ENCODE assay signal across 8 cellular contexts in genomic region chr1:95041491-95042165, GRCh38. TPM values are rescaled to one million over a fixed set of nuclear protein-coding genes. Genes with fewer than 3 reads are reported as not detected.
DNase-seq lines count a peak whose midpoint lies in the region; ATAC-seq lines count a peak whose summit lies in the region.

No MANE protein-coding gene starts in this region.

- no peak overlapping the region for H3K18ac ChIP-seq in trophoblast cell (ENCODE audit: low read length)

- no peak overlapping the region for H3K4ac ChIP-seq in trophoblast cell (ENCODE audit: low read depth, low read length)

- H3K23ac ChIP-seq in trophoblast cell (ENCODE audit: low read length), result no peak overlapping the region

- no peak overlapping the region for H3K27ac ChIP-seq in trophoblast cell (ENCODE audit: low read depth, low read length)

- WGBS in trophoblast cell (ENCODE audit: extremely low coverage, insufficient coverage, insufficient read length), result no CpG with 5 or more reads among the region's 2 CpGs

- H3K4me3 ChIP-seq in trophoblast cell (ENCODE audit: low read depth, low read length), result no peak overlapping the region

- no peak overlapping the region for H4K91ac ChIP-seq in trophoblast cell (ENCODE audit: low read depth, low read length)

- H3K79me1 ChIP-seq in trophoblast cell (ENCODE audit: low read length), result no peaks in the 10 kb centered on the region

- H3K9ac ChIP-seq in trophoblast cell (ENCODE audit: low read length), result no peak overlapping the region

- no peaks in the 10 kb centered on the region for H3K79me2 ChIP-seq in trophoblast cell (ENCODE audit: control insufficient read depth, insufficient read depth, low read length, poor library complexity)

- H4K8ac ChIP-seq in trophoblast cell (ENCODE audit: low read depth, low read length), result no peak overlapping the region

- H3K4me1 ChIP-seq in trophoblast cell (ENCODE audit: control insufficient read depth in 1 of 2, insufficient read depth in 2 of 2, low read length in 2 of 2), result peaks cover 3 to 4% of the 10 kb centered on the region in 2 experiments

- peak overlapping the region; percentile 48 for H2BK12ac ChIP-seq in trophoblast cell (ENCODE audit: low read length)

- H3K36me3 ChIP-seq in trophoblast cell (ENCODE audit: control insufficient read depth in 1 of 2, insufficient read depth in 2 of 2, low read length in 2 of 2), result no peaks in the 10 kb centered on the region

- H4K12ac ChIP-seq in trophoblast cell (ENCODE audit: low read depth, low read length), result no peak overlapping the region

- H2BK120ac ChIP-seq in trophoblast cell (ENCODE audit: insufficient read depth, low read length, poor library complexity), result no peak overlapping the region

- H2BK5ac ChIP-seq in trophoblast cell (ENCODE audit: low read depth, low read length, poor library complexity), result no peak overlapping the region

- no peaks in the 10 kb centered on the region for H3K27me3 ChIP-seq in trophoblast cell (ENCODE audit: insufficient read depth, low read length)

- DNase-seq in COR-L47 (lab: John Stamatoyannopoulos, UW) (peak; percentile 48), NCI-H1092 (lab: John Stamatoyannopoulos, UW) (peak; percentile 42), T1000 (lab: John Stamatoyannopoulos, UW) (peak; percentile 49), foreskin melanocyte (peak; percentile 75), trophoblast cell (peak; percentile 27 to 67)
- no peak for DNase-seq in activated CD4-positive, CD25-positive, alpha-beta regulatory T cell (lab: John Stamatoyannopoulos, UW)
- DNase-seq in activated naive CD4-positive, alpha-beta T cell (lab: John Stamatoyannopoulos, UW), result no peak

- no peak overlapping the region for H2AK5ac ChIP-seq in trophoblast cell (ENCODE audit: low read length)

- no peak overlapping the region for H3K14ac ChIP-seq in trophoblast cell (ENCODE audit: low read length)

- H3K4me2 ChIP-seq in trophoblast cell (ENCODE audit: low read length), result no peak overlapping the region

- H3K9me3 ChIP-seq in trophoblast cell (ENCODE audit: insufficient read depth, low read depth, low read length), result no peaks in the 10 kb centered on the region

- ATAC-seq in GM19463 (IDR thresholded peaks at IDR 0.05; ENCODE audit: unreplicated experiment), result peak; percentile 49

- H2AFZ ChIP-seq in trophoblast cell (ENCODE audit: insufficient read depth, low read length, poor library complexity), result no peak overlapping the region

RNA-seq across cellular contexts. Expression of gene ALG14, which starts 31.1 kb away (rescaled TPM):
- 3.5 and 3.8 TPM in 2 replicates for polyA plus RNA-seq in trophoblast cell (2013)

Comparison
In these comparisons a context has a peak if more than half of its experiments do, and no peak if none do; other contexts are left out.
1. DNase-seq: peak in COR-L47 (single experiment), NCI-H1092 (single experiment), T1000 (single experiment), foreskin melanocyte (single experiment) and trophoblast cell (2 of 2); none in activated CD4-positive, CD25-positive, alpha-beta regulatory T cell (0 of 4) and activated naive CD4-positive, alpha-beta T cell (0 of 4).